8 cellular contexts compared by ENCODE assay signal in the genomic region with DNA sequence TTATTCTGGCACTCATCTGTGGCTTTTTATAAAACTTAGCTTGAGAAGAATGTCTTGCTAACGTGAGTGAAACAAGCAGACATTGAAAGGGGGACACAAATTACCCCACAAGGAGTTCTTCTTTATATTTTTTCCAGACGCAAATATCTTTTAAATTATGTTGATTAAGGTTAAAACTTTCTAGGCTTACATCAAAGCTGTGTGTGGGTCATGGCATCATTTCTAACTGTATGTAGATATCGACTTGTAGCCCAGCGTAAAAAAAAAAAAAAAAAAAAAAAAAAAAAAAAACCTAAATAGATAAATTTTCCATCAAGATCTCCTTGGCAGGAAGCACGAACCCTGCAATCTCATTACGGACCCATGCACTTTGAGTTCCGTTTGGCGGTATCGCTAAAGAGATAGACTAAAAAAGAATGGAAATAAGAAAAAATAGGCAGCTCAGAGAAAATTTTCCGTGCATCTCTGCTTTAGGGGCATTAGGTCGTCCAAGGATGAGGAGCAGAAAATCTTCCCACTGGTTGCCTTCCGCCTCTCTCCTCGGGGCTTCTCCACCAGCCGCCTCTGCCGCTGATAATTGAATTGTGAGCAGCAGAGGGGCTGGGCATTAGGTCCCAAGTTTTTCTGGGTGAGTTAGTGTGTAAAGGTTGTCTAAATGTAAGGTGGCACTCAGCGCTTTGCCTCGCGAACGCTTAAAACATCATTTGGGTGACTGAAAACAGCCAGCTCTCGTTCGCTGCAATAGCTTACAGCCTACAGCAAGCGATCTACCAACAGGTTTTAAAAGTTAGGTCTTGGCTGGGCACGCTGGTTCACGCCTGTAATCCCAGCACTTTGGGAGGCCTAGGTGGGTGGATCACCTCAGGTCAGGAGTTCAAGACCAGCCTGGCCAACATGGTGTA.
A peak's percentile ranks its signal among the peaks of the same experiment; 100 is the strongest.
DNase-seq lines count a peak whose midpoint lies in the region; ATAC-seq and TF ChIP-seq lines count a peak whose summit lies in the region.

No MANE protein-coding gene starts in this region.

- intact Hi-C loops in Right ventricle myocardium superior (cut with DNase I) = no loop called here
- intact Hi-C loops in activated CD8-positive, alpha-beta T cell treated with anti-CD3 and anti-CD28 coated beads for 36 hours (cut with micrococcal nuclease) = no loop called here

- H3K9me3 Mint-ChIP-seq in activated CD8-positive, alpha-beta T cell treated with anti-CD3 and anti-CD28 coated beads for 36 hours = peaks cover 21% of the 10 kb centered on the region

- H3K27me3 Mint-ChIP-seq in activated CD8-positive, alpha-beta T cell treated with anti-CD3 and anti-CD28 coated beads for 36 hours = peaks cover 74% of the 10 kb centered on the region

- DNase-seq in cardiac muscle cell (ENCODE audit: low read depth in 1 of 2, low spot score in 1 of 2) (no peak), Right ventricle myocardium superior (no peak), tibial nerve (ENCODE audit: low spot score in 2 of 2) (no peak), AG20443 (ENCODE audit: low spot score) (no peak)
- DNase-seq in activated CD8-positive, alpha-beta T cell treated with anti-CD3 and anti-CD28 coated beads for 36 hours = no peak

- 5 to 10% methylated on average over 24 of the region's 24 CpGs for WGBS in tibial nerve, 2 donors

- H3K27ac Mint-ChIP-seq in activated CD8-positive, alpha-beta T cell treated with anti-CD3 and anti-CD28 coated beads for 36 hours = peak overlapping the region; percentile 87

- H3K27me3 ChIP-seq in cardiac muscle cell = peaks cover 70% of the 10 kb centered on the region
- H3K27me3 ChIP-seq in iPS-18a (ENCODE audit: control insufficient read depth, insufficient read depth, low read length) = peaks cover 50% of the 10 kb centered on the region
- H3K27me3 ChIP-seq in tibial nerve = peaks cover 0 to 13% of the 10 kb centered on the region in 2 donors

- peak overlapping the region; percentile 82 for H3K4me3 Mint-ChIP-seq in activated CD8-positive, alpha-beta T cell treated with anti-CD3 and anti-CD28 coated beads for 36 hours

- peaks cover 8% of the 10 kb centered on the region for H3K4me1 Mint-ChIP-seq in activated CD8-positive, alpha-beta T cell treated with anti-CD3 and anti-CD28 coated beads for 36 hours (ENCODE audit: low read depth)

- TF ChIP-seq EP300 in tibial nerve (IDR thresholded peaks at IDR 0.05) = no peak

- POLR2A ChIA-PET in activated CD8-positive, alpha-beta T cell treated with anti-CD3 and anti-CD28 coated beads for 36 hours (lab: Charles Lee) = interaction anchor here (0.8 kb wide), 1 partner anchor 61 kb away, joined by 3 read pairs; no protein-coding TSS in a partner anchor

- no peak overlapping the region for H3K27ac ChIP-seq in cardiac muscle cell
- H3K27ac ChIP-seq in iPS-18a (ENCODE audit: low read length) = no peak overlapping the region
- H3K27ac ChIP-seq in tibial nerve = no peak overlapping the region

- H3K36me3 ChIP-seq in cardiac muscle cell (no peaks in the 10 kb centered on the region), iPS-18a (ENCODE audit: control insufficient read depth, low read depth, low read length) (no peaks in the 10 kb centered on the region), tibial nerve (no peaks in the 10 kb centered on the region)

- peaks cover 9% of the 10 kb centered on the region for H3K36me3 Mint-ChIP-seq in activated CD8-positive, alpha-beta T cell treated with anti-CD3 and anti-CD28 coated beads for 36 hours (ENCODE audit: low read depth)

- TF ChIP-seq POLR2A in tibial nerve (IDR thresholded peaks at IDR 0.05) = no peak

- H3K9ac ChIP-seq in iPS-18a (ENCODE audit: low read length) = peak overlapping the region; percentile 15

- TF ChIP-seq CTCF in cardiac muscle cell (IDR thresholded peaks at IDR 0.05; ENCODE audit: low read depth, low read length) = no peak
- TF ChIP-seq CTCF in activated CD8-positive, alpha-beta T cell treated with anti-CD3 and anti-CD28 coated beads for 36 hours (IDR thresholded peaks at IDR 0.05) = no peak
- no peak for TF ChIP-seq CTCF in tibial nerve (IDR thresholded peaks at IDR 0.05)

- ATAC-seq in Right ventricle myocardium superior (ENCODE audit: poor library complexity) = no peak
- no peak for ATAC-seq in activated CD8-positive, alpha-beta T cell treated with anti-CD3 and anti-CD28 coated beads for 36 hours
- no peak for ATAC-seq in HG03442 (IDR thresholded peaks at IDR 0.05; ENCODE audit: unreplicated experiment)
- ATAC-seq in GM21825 (IDR thresholded peaks at IDR 0.05; ENCODE audit: unreplicated experiment) = no peak

- H3K4me1 ChIP-seq in cardiac muscle cell (ENCODE audit: low read depth) (no peaks in the 10 kb centered on the region), iPS-18a (ENCODE audit: control insufficient read depth, low read depth, low read length) (no peaks in the 10 kb centered on the region), tibial nerve (peaks cover 0 to 6% (median 0%) of the 10 kb centered on the region in 4 donors)

- H3K9me3 ChIP-seq in cardiac muscle cell (ENCODE audit: low read depth) (no peaks in the 10 kb centered on the region), iPS-18a (ENCODE audit: control insufficient read depth, low read depth, low read length) (no peaks in the 10 kb centered on the region), tibial nerve (peaks cover 0 to 16% (median 0%) of the 10 kb centered on the region in 4 donors)

- H3K4me3 ChIP-seq in cardiac muscle cell = peak overlapping the region; percentile 48
- peak overlapping the region; percentile 80 for H3K4me3 ChIP-seq in iPS-18a (ENCODE audit: low read length)
- peak overlapping the region; percentile 37 to 55 (median 45) for H3K4me3 ChIP-seq in tibial nerve

- CTCF ChIA-PET in activated CD8-positive, alpha-beta T cell treated with anti-CD3 and anti-CD28 coated beads for 36 hours (lab: Charles Lee) = interaction anchor here (1.2 to 1.3 kb wide), 2 partner anchors 43 to 108 kb away, joined by 3 read pairs; no protein-coding TSS in a partner anchor
